19 cellular contexts compared by ENCODE assay signal in the genomic region with DNA sequence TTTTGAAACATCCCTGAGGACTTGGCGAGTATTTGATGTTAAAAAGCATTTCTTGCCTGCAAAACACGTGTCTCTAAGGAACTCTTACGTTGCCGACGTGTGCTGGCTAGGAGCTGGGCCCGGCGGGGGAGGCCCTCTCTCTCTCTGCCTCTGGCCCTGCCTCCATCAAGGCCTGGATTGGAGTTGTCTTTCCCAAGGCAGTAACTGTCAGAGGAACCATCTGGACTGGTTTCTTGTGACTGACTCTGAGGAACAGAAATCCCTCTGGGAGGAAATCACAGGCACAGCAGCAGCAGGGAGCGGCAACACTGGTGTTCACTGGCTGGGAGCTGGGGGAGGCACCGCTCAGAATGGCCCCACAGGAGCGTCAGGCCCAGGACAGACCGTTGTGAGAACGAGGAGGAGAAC.
DNase-seq lines count a peak whose midpoint lies in the region; ATAC-seq and TF ChIP-seq lines count a peak whose summit lies in the region.
"Had no signal": no experiment of that assay in that cellular context is flagged by ENCODE, and none has a peak within 500 bp of the region (broad histone marks: within the 10 kb centered on the region; RNA-seq: fewer than 3 reads in every experiment).

No MANE protein-coding gene starts in this region.

- H3K4me3 ChIP-seq in coronary artery: peak overlapping the region; percentile 1
- H3K4me3 ChIP-seq in gastrocnemius medialis: no peak overlapping the region
- H3K4me3 ChIP-seq: GM23338, K562, thyroid gland had no signal

- no peaks in the 10 kb centered on the region for H3K36me3 ChIP-seq in gastrocnemius medialis
- H3K36me3 ChIP-seq: thyroid gland had no signal

- H3K27me3 ChIP-seq in gastrocnemius medialis: no peaks in the 10 kb centered on the region
- H3K27me3 ChIP-seq: thyroid gland had no signal

- no peak for ATAC-seq in gastrocnemius medialis
- no peak for ATAC-seq in GM18867 (IDR thresholded peaks at IDR 0.05; ENCODE audit: unreplicated experiment)
- ATAC-seq: GM23338, K562, natural killer cell had no signal

- intact Hi-C loops in gastrocnemius medialis (cut with DNase I; ENCODE audit: low total_unique reads): loop anchor here (5.0 kb wide), 2 partner anchors 305 to 555 kb away; no protein-coding TSS in a partner anchor

- H3K27ac ChIP-seq in coronary artery (peak overlapping the region; percentile 56 to 78), gastrocnemius medialis (peak overlapping the region; percentile 83 to 96 (median 86))
- H3K27ac ChIP-seq: thyroid gland had no signal

- no peak for TF ChIP-seq CTCF in coronary artery (IDR thresholded peaks at IDR 0.05)
- no peak for TF ChIP-seq CTCF in gastrocnemius medialis (IDR thresholded peaks at IDR 0.05 in 4 of 5, conservative IDR thresholded peaks at IDR 0.05 in 1 of 5)

- no peak for TF ChIP-seq POLR2A in gastrocnemius medialis (IDR thresholded peaks at IDR 0.05)

- DNase-seq in NCI-H2171 treated with DMSO at 0.1 percent for 48 hours (lab: John Stamatoyannopoulos, UW) (peak; percentile 88), coronary artery (ENCODE audit: low spot score) (no peak), inferior parietal cortex (ENCODE audit: extremely low spot score) (peak; percentile 52), gastrocnemius medialis (no peak), NCI-H2081 (lab: John Stamatoyannopoulos, UW) (no peak), NCI-H526 (lab: John Stamatoyannopoulos, UW) (no peak), T-helper 9 cell (no peak)
- DNase-seq: activated CD4-positive, alpha-beta T cell treated with anti-CD3 and anti-CD28 coated beads, Interleukin-2, amount 50 U/mL, for 1 hour; activated naive CD4-positive, alpha-beta T cell; cerebellar nuclear complex; kidney; mesenchymal stem cell; natural killer cell; NCI-H1694; stimulated activated CD4-positive, alpha-beta T cell treated with anti-CD3 and anti-CD28 coated beads, Interleukin-15, amount 100 ng/mL, for 24 hours; thyroid gland had no signal

- no peaks in the 10 kb centered on the region for H3K9me3 ChIP-seq in gastrocnemius medialis
- H3K9me3 ChIP-seq: thyroid gland had no signal

- H3K4me1 ChIP-seq in gastrocnemius medialis: peaks cover 19 to 47% of the 10 kb centered on the region in 2 donors

- in situ Hi-C loops in gastrocnemius medialis (cut with MboI; ENCODE audit: low sequenced_read_pairs in 4 of 4): no loop called here

Comparison
In these comparisons a context has a peak if more than half of its experiments do, and no peak if none do; other contexts are left out.
1. DNase-seq: peak in NCI-H2171 treated with DMSO at 0.1 percent for 48 hours (single experiment) and inferior parietal cortex (single experiment); none in coronary artery (single experiment), gastrocnemius medialis (0 of 2), NCI-H2081 (0 of 2), NCI-H526 (0 of 2) and T-helper 9 cell (single experiment).